Comparison of ENCODE assay signal across 8 cellular contexts in the genomic region with DNA sequence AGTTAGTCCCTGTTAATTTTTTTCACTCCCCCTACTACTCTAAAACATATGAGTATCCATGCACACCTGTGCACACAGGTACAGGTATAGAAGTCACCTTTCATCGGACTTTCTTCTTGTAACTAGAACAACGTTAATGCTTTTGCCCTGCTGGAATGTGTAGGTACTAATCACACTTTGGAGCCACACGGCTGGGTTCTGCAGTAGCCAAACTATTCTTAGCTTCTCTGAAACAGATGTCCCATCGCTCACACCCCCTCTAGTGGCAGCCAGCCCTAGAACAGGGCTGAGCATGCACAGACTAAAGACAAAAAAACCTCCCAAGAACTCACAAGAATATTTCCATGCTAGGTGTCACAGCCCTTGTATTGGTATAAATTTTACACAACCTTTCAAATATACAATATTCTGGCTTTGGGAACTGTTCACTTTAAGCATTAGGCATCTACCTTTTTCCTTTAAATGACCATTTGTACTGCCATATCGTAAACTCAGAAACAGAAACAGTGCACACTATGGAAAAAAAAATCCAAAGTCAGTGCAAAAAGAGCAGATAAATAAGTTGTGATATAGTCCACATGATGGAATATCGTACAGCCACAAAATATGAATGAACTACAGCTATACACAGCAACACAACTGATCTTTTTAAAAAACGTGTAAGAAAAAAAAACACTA.
DNase-seq lines count a peak whose midpoint lies in the region; ATAC-seq and TF ChIP-seq lines count a peak whose summit lies in the region.

No MANE protein-coding gene starts in this region.

- ATAC-seq in GM21367 (IDR thresholded peaks at IDR 0.05; ENCODE audit: unreplicated experiment) = peak; percentile 86
- ATAC-seq in HG03558 (IDR thresholded peaks at IDR 0.05; ENCODE audit: extremely low read depth, unreplicated experiment) = peak; percentile 74
- peak; percentile 80 to 92 (median 90) for ATAC-seq in psoas muscle

- 35 to 40% (median 38%) methylated on average over 7 of the region's 7 CpGs for WGBS in psoas muscle, 3 donors

- peaks cover 28% of the 10 kb centered on the region for H3K4me1 ChIP-seq in psoas muscle

- peak overlapping the region; percentile 6 for H3K27ac Mint-ChIP-seq in activated naive CD4-positive, alpha-beta T cell treated with anti-CD3 and anti-CD28 coated beads, Interleukin-2, amount 10 ng/mL, durations not matched to agents 7 days and 5 days

- no peaks in the 10 kb centered on the region for H3K27me3 ChIP-seq in psoas muscle (ENCODE audit: insufficient read depth in 3 of 3, low read length in 2 of 3)

- H3K9me3 ChIP-seq in psoas muscle = no peaks in the 10 kb centered on the region

- CTCF ChIA-PET in activated naive CD4-positive, alpha-beta T cell treated with anti-CD3 and anti-CD28 coated beads, Interleukin-2, amount 10 ng/mL, durations not matched to agents 7 days and 5 days (lab: Charles Lee) = interaction anchor here (0.6 to 3.0 kb wide), 16 partner anchors 10 to 392 kb away, joined by 3 to 12 read pairs (median 4); no protein-coding TSS in a partner anchor

- peaks cover 15% of the 10 kb centered on the region for H3K4me1 Mint-ChIP-seq in activated naive CD4-positive, alpha-beta T cell treated with anti-CD3 and anti-CD28 coated beads, Interleukin-2, amount 10 ng/mL, durations not matched to agents 7 days and 5 days

- no peaks in the 10 kb centered on the region for H3K27me3 Mint-ChIP-seq in activated naive CD4-positive, alpha-beta T cell treated with anti-CD3 and anti-CD28 coated beads, Interleukin-2, amount 10 ng/mL, durations not matched to agents 7 days and 5 days

- peaks cover 9% of the 10 kb centered on the region for H3K36me3 Mint-ChIP-seq in activated naive CD4-positive, alpha-beta T cell treated with anti-CD3 and anti-CD28 coated beads, Interleukin-2, amount 10 ng/mL, durations not matched to agents 7 days and 5 days

- DNase-seq in DMS153 treated with DMSO at 0.1 percent for 48 hours (lab: John Stamatoyannopoulos, UW; ENCODE audit: unreplicated experiment) (peak; percentile 62), RKO (ENCODE audit: low spot score) (peak; percentile 76), head of caudate nucleus (peak; percentile 62 to 93 (median 82)), psoas muscle (peak; percentile 75 to 87), KG1 (lab: John Stamatoyannopoulos, UW) (no peak)
- DNase-seq in activated naive CD4-positive, alpha-beta T cell treated with anti-CD3 and anti-CD28 coated beads, Interleukin-2, amount 10 ng/mL, durations not matched to agents 7 days and 5 days = peak; percentile 70

- H3K4me3 ChIP-seq in psoas muscle = no peak overlapping the region

- peak overlapping the region; percentile 84 for H3K27ac ChIP-seq in psoas muscle

- no peak overlapping the region for H3K4me3 Mint-ChIP-seq in activated naive CD4-positive, alpha-beta T cell treated with anti-CD3 and anti-CD28 coated beads, Interleukin-2, amount 10 ng/mL, durations not matched to agents 7 days and 5 days

- peak; percentile 84 for TF ChIP-seq CTCF in psoas muscle (IDR thresholded peaks at IDR 0.05)

- no peaks in the 10 kb centered on the region for H3K36me3 ChIP-seq in psoas muscle (ENCODE audit: insufficient read depth in 1 of 2, low read depth in 1 of 2)

- intact Hi-C loops in head of caudate nucleus (cut with DNase I) = loop anchor here (10.0 kb wide), 1 partner anchor 58 kb away; no protein-coding TSS in a partner anchor
- intact Hi-C loops in psoas muscle (cut with DNase I) = loop anchor here (5.0 to 10.0 kb wide), 2 partner anchors 66 to 112 kb away; no protein-coding TSS in a partner anchor

- H3K9me3 Mint-ChIP-seq in activated naive CD4-positive, alpha-beta T cell treated with anti-CD3 and anti-CD28 coated beads, Interleukin-2, amount 10 ng/mL, durations not matched to agents 7 days and 5 days = no peaks in the 10 kb centered on the region
